Comparison of ENCODE assay signal across 27 cellular contexts in genomic region chr1:208931936-208932335, GRCh38.
"Had no signal": no experiment of that assay in that cellular context is flagged by ENCODE, and none has a peak within 500 bp of the region (broad histone marks: within the 10 kb centered on the region; RNA-seq: fewer than 3 reads in every experiment).

No MANE protein-coding gene starts in this region.

- H3K4me1 Mint-ChIP-seq: naive B cell had no signal

- H3K27me3 ChIP-seq: dorsolateral prefrontal cortex, esophagus squamous epithelium, gastrocnemius medialis, heart right ventricle, left lung had no signal

- H3K9me3 ChIP-seq: esophagus squamous epithelium, gastrocnemius medialis, heart right ventricle, left lung, lower lobe of right lung, mucosa of descending colon had no signal

- H3K36me3 ChIP-seq: esophagus squamous epithelium, gastrocnemius medialis, heart right ventricle, left lung, lower lobe of right lung had no signal

- ATAC-seq: esophagus mucosa, gastrocnemius medialis, heart right ventricle, left lung, left ventricle myocardium superior, lower lobe of right lung, mucosa of descending colon had no signal

- H3K27ac ChIP-seq: coronary artery, dorsolateral prefrontal cortex, epithelial cell of prostate, esophagus squamous epithelium, gastrocnemius medialis, heart right ventricle, left lung, lower lobe of right lung had no signal

- H3K27ac Mint-ChIP-seq: mesothelial cell of epicardium, naive B cell had no signal

- H3K4me3 Mint-ChIP-seq: mesothelial cell of epicardium, naive B cell had no signal

- FAIRE-seq: colon, endothelial cell of umbilical vein, islet of Langerhans, kidney had no signal

- H3K36me3 Mint-ChIP-seq: mesothelial cell of epicardium, naive B cell had no signal

- H3K4me1 ChIP-seq: gastrocnemius medialis, left lung, lower lobe of right lung had no signal

- H3K4me3 ChIP-seq: coronary artery, dorsolateral prefrontal cortex, esophagus squamous epithelium, gastrocnemius medialis, heart right ventricle, left lung, lower lobe of right lung, mucosa of descending colon had no signal

- DNase-seq: dermis blood vessel endothelial cell; dorsolateral prefrontal cortex; effector CD4-positive, alpha-beta T cell; effector memory CD4-positive, alpha-beta T cell; erythroblast; esophagus squamous epithelium; foreskin fibroblast; foreskin melanocyte; gastrocnemius medialis; glutamatergic neuron; heart right ventricle; hippocampal formation; kidney; kidney glomerular epithelial cell; left lung; left ventricle myocardium superior; lower lobe of right lung; mesenchymal stem cell; mucosa of descending colon; naive B cell had no signal
